Comparison of ENCODE assay signal across 8 cellular contexts in the genomic region with DNA sequence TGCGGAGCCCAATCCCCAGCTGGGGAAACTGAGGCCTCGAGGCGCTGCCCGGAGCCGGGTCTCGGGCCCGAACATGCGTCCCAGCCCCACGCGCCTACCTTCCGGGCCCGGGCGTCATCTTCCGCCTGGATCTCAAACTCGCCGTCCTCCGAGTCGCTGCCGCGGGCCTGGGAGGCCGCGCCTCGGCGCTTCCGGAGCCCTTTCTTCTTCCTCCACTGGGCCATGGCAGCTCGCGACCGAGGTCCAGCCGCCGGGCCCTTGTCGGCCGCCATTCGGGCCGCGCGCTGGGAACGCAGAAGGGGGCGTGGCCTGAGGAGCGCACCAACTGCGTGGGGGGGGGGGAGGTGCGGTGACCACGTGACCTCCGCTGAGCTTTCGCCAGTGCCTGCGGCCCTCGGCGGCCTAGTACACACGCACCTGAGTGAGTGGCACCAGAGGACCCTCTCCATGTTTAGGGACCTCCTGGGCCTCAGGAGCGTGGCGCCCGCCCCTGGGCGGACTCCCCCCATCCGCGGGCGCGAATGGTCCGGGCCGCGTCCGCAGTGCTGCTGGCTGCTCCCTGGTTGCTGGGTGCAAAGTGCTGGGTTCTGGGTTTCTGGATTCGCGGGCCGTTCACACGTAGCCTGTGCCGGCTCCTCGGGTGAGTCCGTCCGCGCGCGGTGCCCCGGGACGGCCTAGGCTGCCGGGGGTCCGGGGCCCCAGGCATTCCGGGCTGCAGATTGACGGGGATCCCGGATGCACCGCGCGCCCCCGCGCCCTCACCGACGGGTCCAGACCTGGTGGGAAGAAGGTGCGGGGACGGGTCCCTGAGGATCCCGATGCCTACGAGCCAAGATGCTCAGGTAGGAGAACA. TPM values are rescaled to one million over a fixed set of nuclear protein-coding genes. Genes with fewer than 3 reads are reported as not detected.
A peak's percentile ranks its signal among the peaks of the same experiment; 100 is the strongest.
DNase-seq lines count a peak whose midpoint lies in the region; ATAC-seq and TF ChIP-seq lines count a peak whose summit lies in the region.

A gene with protein sequence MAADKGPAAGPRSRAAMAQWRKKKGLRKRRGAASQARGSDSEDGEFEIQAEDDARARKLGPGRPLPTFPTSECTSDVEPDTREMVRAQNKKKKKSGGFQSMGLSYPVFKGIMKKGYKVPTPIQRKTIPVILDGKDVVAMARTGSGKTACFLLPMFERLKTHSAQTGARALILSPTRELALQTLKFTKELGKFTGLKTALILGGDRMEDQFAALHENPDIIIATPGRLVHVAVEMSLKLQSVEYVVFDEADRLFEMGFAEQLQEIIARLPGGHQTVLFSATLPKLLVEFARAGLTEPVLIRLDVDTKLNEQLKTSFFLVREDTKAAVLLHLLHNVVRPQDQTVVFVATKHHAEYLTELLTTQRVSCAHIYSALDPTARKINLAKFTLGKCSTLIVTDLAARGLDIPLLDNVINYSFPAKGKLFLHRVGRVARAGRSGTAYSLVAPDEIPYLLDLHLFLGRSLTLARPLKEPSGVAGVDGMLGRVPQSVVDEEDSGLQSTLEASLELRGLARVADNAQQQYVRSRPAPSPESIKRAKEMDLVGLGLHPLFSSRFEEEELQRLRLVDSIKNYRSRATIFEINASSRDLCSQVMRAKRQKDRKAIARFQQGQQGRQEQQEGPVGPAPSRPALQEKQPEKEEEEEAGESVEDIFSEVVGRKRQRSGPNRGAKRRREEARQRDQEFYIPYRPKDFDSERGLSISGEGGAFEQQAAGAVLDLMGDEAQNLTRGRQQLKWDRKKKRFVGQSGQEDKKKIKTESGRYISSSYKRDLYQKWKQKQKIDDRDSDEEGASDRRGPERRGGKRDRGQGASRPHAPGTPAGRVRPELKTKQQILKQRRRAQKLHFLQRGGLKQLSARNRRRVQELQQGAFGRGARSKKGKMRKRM (minus strand): TSS at position 299 of the 853 bp plus-strand sequence. CDS start 27 bp downstream, at position 272.
A gene with protein sequence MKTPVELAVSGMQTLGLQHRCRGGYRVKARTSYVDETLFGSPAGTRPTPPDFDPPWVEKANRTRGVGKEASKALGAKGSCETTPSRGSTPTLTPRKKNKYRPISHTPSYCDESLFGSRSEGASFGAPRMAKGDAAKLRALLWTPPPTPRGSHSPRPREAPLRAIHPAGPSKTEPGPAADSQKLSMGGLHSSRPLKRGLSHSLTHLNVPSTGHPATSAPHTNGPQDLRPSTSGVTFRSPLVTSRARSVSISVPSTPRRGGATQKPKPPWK (plus strand): TSS at position 542 of the 853 bp plus-strand sequence. CDS start 1,026 bp downstream, outside the sequence.

- no peaks in the 10 kb centered on the region for H3K9me3 ChIP-seq in CD4-positive, alpha-beta memory T cell (ENCODE audit: control insufficient read depth in 1 of 2, low read length in 2 of 2)
- H3K9me3 ChIP-seq in endodermal cell (ENCODE audit: control insufficient read depth, low read length) (no peaks in the 10 kb centered on the region), mesodermal cell (ENCODE audit: control insufficient read depth, low read length) (no peaks in the 10 kb centered on the region)

- H3K4me1 Mint-ChIP-seq in CD4-positive, alpha-beta memory T cell = peaks cover 25 to 53% (median 37%) of the 10 kb centered on the region in 4 donors
- peaks cover 11% of the 10 kb centered on the region for H3K4me1 Mint-ChIP-seq in endodermal cell

- peak within 1 kb of the TSS; percentile 92 for H3K27ac ChIP-seq in CD4-positive, alpha-beta memory T cell (ENCODE audit: low read depth, low read length)
- H3K27ac ChIP-seq in endodermal cell (ENCODE audit: low read depth, low read length) = peak within 1 kb of the TSS; percentile 98
- H3K27ac ChIP-seq in mesodermal cell (ENCODE audit: low read depth, low read length, severe bottlenecking) = peak within 1 kb of the TSS; percentile 98

- peak within 1 kb of the TSS; percentile 92 for H3K9ac ChIP-seq in endodermal cell (ENCODE audit: extremely low read depth, low read length, poor library complexity, severe bottlenecking)

- peaks cover 0 to 1% (median 0%) of the 10 kb centered on the region in 8 donors for H3K9me3 Mint-ChIP-seq in CD4-positive, alpha-beta memory T cell
- H3K9me3 Mint-ChIP-seq in endodermal cell = no peaks in the 10 kb centered on the region

- peak within 1 kb of the TSS; percentile 95 to 98 (median 96) for H3K4me3 Mint-ChIP-seq in CD4-positive, alpha-beta memory T cell
- H3K4me3 Mint-ChIP-seq in endodermal cell = peak within 1 kb of the TSS; percentile 78

- peak; percentile 78 to 91 (median 87) for DNase-seq in CD4-positive, alpha-beta memory T cell
- DNase-seq in NOMO-1 treated with dmso at 0.1 percent for 144 hours (lab: John Stamatoyannopoulos, UW; ENCODE audit: unreplicated experiment) = peak; percentile 73
- peak; percentile 36 for DNase-seq in activated CD8-positive, alpha-beta memory T cell treated with anti-CD3 and anti-CD28 coated beads, Interleukin-2, amount 50 U/mL, for 1 hour (ENCODE audit: extremely low read depth)
- peak; percentile 98 for DNase-seq in endodermal cell
- DNase-seq in stimulated activated CD8-positive, alpha-beta memory T cell treated with anti-CD3 and anti-CD28 coated beads, Interleukin-15, amount 100 ng/mL, for 24 hours (ENCODE audit: low read depth) = peak; percentile 71

- no peaks in the 10 kb centered on the region for H3K27me3 Mint-ChIP-seq in CD4-positive, alpha-beta memory T cell
- H3K27me3 Mint-ChIP-seq in endodermal cell (ENCODE audit: insufficient read depth) = no peaks in the 10 kb centered on the region

- ATAC-seq in GM19372 (IDR thresholded peaks at IDR 0.05; ENCODE audit: low read depth, unreplicated experiment) (peak; percentile 46), HG03558 (IDR thresholded peaks at IDR 0.05; ENCODE audit: extremely low read depth, unreplicated experiment) (peak; percentile 18)

- no peak for TF ChIP-seq CTCF in endodermal cell (conservative IDR thresholded peaks at IDR 0.05)

- H3K36me3 Mint-ChIP-seq in CD4-positive, alpha-beta memory T cell = peaks cover 8 to 34% of the 10 kb centered on the region in 2 donors
- H3K36me3 Mint-ChIP-seq in endodermal cell (ENCODE audit: low read depth) = peaks cover 38% of the 10 kb centered on the region

- CTCF ChIA-PET in CD4-positive, alpha-beta memory T cell (lab: Charles Lee; ENCODE audit: partially characterized antibody) = interaction anchor here (1.1 to 1.3 kb wide), 2 partner anchors 9 to 87 kb away, joined by 3 to 4 read pairs; no protein-coding TSS in a partner anchor

- WGBS in endodermal cell (ENCODE audit: insufficient coverage in 1 of 2, insufficient read length in 1 of 2), 2 experiments = 0% methylated on average over 19 to 88 of the region's 89 CpGs
- 0% methylated on average over 73 to 80 of the region's 89 CpGs for WGBS in mesodermal cell (ENCODE audit: insufficient coverage in 2 of 2), 2 experiments

- H3K4me1 ChIP-seq in CD4-positive, alpha-beta memory T cell (ENCODE audit: insufficient read depth, low read length) = peaks cover 42% of the 10 kb centered on the region
- peaks cover 4% of the 10 kb centered on the region for H3K4me1 ChIP-seq in endodermal cell (ENCODE audit: control insufficient read depth, insufficient read depth, low read length)
- H3K4me1 ChIP-seq in mesodermal cell (ENCODE audit: control insufficient read depth, insufficient read depth, low read length, poor library complexity, severe bottlenecking) = peaks cover 4% of the 10 kb centered on the region

- POLR2A ChIA-PET in CD4-positive, alpha-beta memory T cell (lab: Charles Lee; ENCODE audit: partially characterized antibody) = interaction anchor here (0.7 to 6.1 kb wide), 15 partner anchors 10 to 207 kb away, joined by 3 to 55 read pairs (median 4); a partner anchor contains a TSS

- peaks cover 7% of the 10 kb centered on the region for H3K36me3 ChIP-seq in CD4-positive, alpha-beta memory T cell (ENCODE audit: insufficient read depth, low read length)
- H3K36me3 ChIP-seq in endodermal cell (ENCODE audit: control insufficient read depth, insufficient read depth, low read length) (peaks cover 39% of the 10 kb centered on the region), mesodermal cell (ENCODE audit: control insufficient read depth, insufficient read depth, low read length) (peaks cover 35% of the 10 kb centered on the region)

- intact Hi-C loops in CD4-positive, alpha-beta memory T cell (cut with micrococcal nuclease) = loop anchor here (1.0 to 10.0 kb wide), 5 partner anchors 36 to 281 kb away; a partner anchor contains a TSS

- peak within 1 kb of the TSS; percentile 74 to 91 for H3K4me3 ChIP-seq in CD4-positive, alpha-beta memory T cell (ENCODE audit: low read length in 2 of 2)
- H3K4me3 ChIP-seq in endodermal cell (ENCODE audit: low read length) (peak within 1 kb of the TSS; percentile 89), mesodermal cell (ENCODE audit: extremely low read depth, insufficient read depth, low read length, poor library complexity, severe bottlenecking) (peak within 1 kb of the TSS; percentile 83)

- H3K27me3 ChIP-seq in CD4-positive, alpha-beta memory T cell (ENCODE audit: insufficient read depth, low read length) = no peaks in the 10 kb centered on the region
- H3K27me3 ChIP-seq in endodermal cell (ENCODE audit: control insufficient read depth, insufficient read depth, low read length, poor library complexity, severe bottlenecking) = no peaks in the 10 kb centered on the region

- H3K27ac Mint-ChIP-seq in CD4-positive, alpha-beta memory T cell = peak within 1 kb of the TSS; percentile 95 to 98 (median 97)
- peak within 1 kb of the TSS; percentile 86 for H3K27ac Mint-ChIP-seq in endodermal cell

RNA-seq across cellular contexts. Expression of the first gene that starts in this region (rescaled TPM):
- 10 to 100 TPM; 64.9 to 69.4 TPM for total RNA-seq in CD4-positive, alpha-beta memory T cell
- 10 to 100 TPM in 1 of 2 donors, 1 to 10 TPM in 1; 9.9 to 39.7 TPM for polyA plus RNA-seq in CD4-positive, alpha-beta memory T cell
- total RNA-seq in endodermal cell = 10 to 100 TPM; 68.1 to 69.0 TPM
- polyA plus RNA-seq in endodermal cell (2013, experiment 1 of 2) = 43.7 TPM
- 37.6 TPM for polyA plus RNA-seq in endodermal cell (2013, experiment 2 of 2)
- 43.4 TPM for polyA plus RNA-seq in mesodermal cell (2013, experiment 1 of 2)
- 35.9 TPM for polyA plus RNA-seq in mesodermal cell (2013, experiment 2 of 2)

RNA-seq across cellular contexts. Expression of the second gene that starts in this region (rescaled TPM):
- total RNA-seq in CD4-positive, alpha-beta memory T cell = 10 to 100 TPM; 12.8 to 14.2 TPM
- 10 to 100 TPM; 19.4 to 25.9 TPM for polyA plus RNA-seq in CD4-positive, alpha-beta memory T cell
- total RNA-seq in endodermal cell = 10 to 100 TPM; 18.8 to 20.3 TPM
- 16.0 TPM for polyA plus RNA-seq in endodermal cell (2013, experiment 1 of 2)
- polyA plus RNA-seq in endodermal cell (2013, experiment 2 of 2) = 16.8 TPM
- 15.3 TPM for polyA plus RNA-seq in mesodermal cell (2013, experiment 1 of 2)
- polyA plus RNA-seq in mesodermal cell (2013, experiment 2 of 2) = 12.7 TPM

Comparison
In these comparisons a context has a peak if more than half of its experiments do, and no peak if none do; other contexts are left out.
1. Peak in every context shown above with its lines: DNase-seq, ATAC-seq, H3K4me3 ChIP-seq and H3K27ac ChIP-seq.
2. DNase-seq: peak in every context shown above with its lines; median percentile 98 in endodermal cell; 87 in CD4-positive, alpha-beta memory T cell; 73 in NOMO-1 treated with dmso at 0.1 percent for 144 hours; 71 in stimulated activated CD8-positive, alpha-beta memory T cell treated with anti-CD3 and anti-CD28 coated beads, Interleukin-15, amount 100 ng/mL, for 24 hours; 36 in activated CD8-positive, alpha-beta memory T cell treated with anti-CD3 and anti-CD28 coated beads, Interleukin-2, amount 50 U/mL, for 1 hour.